2 cellular contexts compared by ENCODE assay signal in the genomic region with DNA sequence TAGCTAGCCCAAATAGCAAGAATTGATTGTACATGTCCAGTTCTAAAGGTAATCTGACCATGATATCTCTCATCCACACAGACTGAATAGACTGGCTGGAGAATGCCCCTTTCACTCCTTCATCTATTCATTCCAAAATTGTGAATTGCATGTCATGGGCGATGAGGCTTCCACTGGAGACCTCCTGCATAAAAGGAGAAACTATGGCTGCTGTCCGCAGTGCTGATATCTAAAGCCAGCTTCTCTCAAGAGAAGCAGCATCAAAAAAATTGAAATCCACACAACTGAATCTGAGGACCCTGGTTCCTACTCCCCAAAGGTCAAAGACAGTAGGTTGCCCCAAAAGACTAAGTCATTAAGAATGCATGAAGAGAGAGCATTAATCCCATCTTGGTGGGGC.
TF ChIP-seq lines count a peak whose summit lies in the region.

No MANE protein-coding gene starts in this region.

TF ChIP-seq in HCT116, 20 proteins besides CTCF, POLR2A, EP300 and RAD21 (continued from another document):
- TF ChIP-seq, protein P1, sequence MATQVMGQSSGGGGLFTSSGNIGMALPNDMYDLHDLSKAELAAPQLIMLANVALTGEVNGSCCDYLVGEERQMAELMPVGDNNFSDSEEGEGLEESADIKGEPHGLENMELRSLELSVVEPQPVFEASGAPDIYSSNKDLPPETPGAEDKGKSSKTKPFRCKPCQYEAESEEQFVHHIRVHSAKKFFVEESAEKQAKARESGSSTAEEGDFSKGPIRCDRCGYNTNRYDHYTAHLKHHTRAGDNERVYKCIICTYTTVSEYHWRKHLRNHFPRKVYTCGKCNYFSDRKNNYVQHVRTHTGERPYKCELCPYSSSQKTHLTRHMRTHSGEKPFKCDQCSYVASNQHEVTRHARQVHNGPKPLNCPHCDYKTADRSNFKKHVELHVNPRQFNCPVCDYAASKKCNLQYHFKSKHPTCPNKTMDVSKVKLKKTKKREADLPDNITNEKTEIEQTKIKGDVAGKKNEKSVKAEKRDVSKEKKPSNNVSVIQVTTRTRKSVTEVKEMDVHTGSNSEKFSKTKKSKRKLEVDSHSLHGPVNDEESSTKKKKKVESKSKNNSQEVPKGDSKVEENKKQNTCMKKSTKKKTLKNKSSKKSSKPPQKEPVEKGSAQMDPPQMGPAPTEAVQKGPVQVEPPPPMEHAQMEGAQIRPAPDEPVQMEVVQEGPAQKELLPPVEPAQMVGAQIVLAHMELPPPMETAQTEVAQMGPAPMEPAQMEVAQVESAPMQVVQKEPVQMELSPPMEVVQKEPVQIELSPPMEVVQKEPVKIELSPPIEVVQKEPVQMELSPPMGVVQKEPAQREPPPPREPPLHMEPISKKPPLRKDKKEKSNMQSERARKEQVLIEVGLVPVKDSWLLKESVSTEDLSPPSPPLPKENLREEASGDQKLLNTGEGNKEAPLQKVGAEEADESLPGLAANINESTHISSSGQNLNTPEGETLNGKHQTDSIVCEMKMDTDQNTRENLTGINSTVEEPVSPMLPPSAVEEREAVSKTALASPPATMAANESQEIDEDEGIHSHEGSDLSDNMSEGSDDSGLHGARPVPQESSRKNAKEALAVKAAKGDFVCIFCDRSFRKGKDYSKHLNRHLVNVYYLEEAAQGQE (IDR thresholded peaks at IDR 0.05; ENCODE audit: low read depth), result peak; percentile 69
- no peak for TF ChIP-seq EZH2 (IDR thresholded peaks at IDR 0.05)
- no peak for TF ChIP-seq SP1 (IDR thresholded peaks at IDR 0.05; ENCODE audit: low read depth)
- no peak for TF ChIP-seq SIN3A (IDR thresholded peaks at IDR 0.05; ENCODE audit: low read depth)
- no peak for TF ChIP-seq FOSL1 (IDR thresholded peaks at IDR 0.05; ENCODE audit: low read depth)
- no peak for TF ChIP-seq ZFX (IDR thresholded peaks at IDR 0.05)
TF ChIP-seq in HCT116: peak in this region for 1.

TF ChIP-seq in SK-N-SH treated with all-trans-retinoic acid at 6 μM for 48 hours, 23 proteins besides CTCF, POLR2A, EP300 and RAD21 (continued from another document):
- TF ChIP-seq, protein P2, sequence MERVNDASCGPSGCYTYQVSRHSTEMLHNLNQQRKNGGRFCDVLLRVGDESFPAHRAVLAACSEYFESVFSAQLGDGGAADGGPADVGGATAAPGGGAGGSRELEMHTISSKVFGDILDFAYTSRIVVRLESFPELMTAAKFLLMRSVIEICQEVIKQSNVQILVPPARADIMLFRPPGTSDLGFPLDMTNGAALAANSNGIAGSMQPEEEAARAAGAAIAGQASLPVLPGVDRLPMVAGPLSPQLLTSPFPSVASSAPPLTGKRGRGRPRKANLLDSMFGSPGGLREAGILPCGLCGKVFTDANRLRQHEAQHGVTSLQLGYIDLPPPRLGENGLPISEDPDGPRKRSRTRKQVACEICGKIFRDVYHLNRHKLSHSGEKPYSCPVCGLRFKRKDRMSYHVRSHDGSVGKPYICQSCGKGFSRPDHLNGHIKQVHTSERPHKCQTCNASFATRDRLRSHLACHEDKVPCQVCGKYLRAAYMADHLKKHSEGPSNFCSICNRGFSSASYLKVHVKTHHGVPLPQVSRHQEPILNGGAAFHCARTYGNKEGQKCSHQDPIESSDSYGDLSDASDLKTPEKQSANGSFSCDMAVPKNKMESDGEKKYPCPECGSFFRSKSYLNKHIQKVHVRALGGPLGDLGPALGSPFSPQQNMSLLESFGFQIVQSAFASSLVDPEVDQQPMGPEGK (CRISPR knock-in tag; IDR thresholded peaks at IDR 0.05; ENCODE audit: borderline replicate concordance), result no peak
- no peak for TF ChIP-seq SNAI2 (CRISPR knock-in tag; IDR thresholded peaks at IDR 0.05)
